ENCODE assay signal across 8 cellular contexts in genomic region chr5:180618830-180619562, GRCh38. TPM values are rescaled to one million over a fixed set of nuclear protein-coding genes. Genes with fewer than 3 reads are reported as not detected.
DNase-seq lines count a peak whose midpoint lies in the region; ATAC-seq and TF ChIP-seq lines count a peak whose summit lies in the region.

No MANE protein-coding gene starts in this region.

- no peaks in the 10 kb centered on the region for H3K9me3 ChIP-seq in ovary

- WGBS in ovary, 3 donors = 9 to 11% (median 10%) methylated on average over 49 to 90 of the region's 90 CpGs

- H3K4me1 Mint-ChIP-seq in activated CD8-positive, alpha-beta memory T cell treated with anti-CD3 and anti-CD28 coated beads, Interleukin-2, amount 10 ng/mL, durations not matched to agents 7 days and 5 days = peaks cover 3% of the 10 kb centered on the region
- no peaks in the 10 kb centered on the region for H3K4me1 Mint-ChIP-seq in glutamatergic neuron (ENCODE audit: low read depth, unreplicated experiment)

- intact Hi-C loops in ovary (cut with DNase I) = no loop called here

- H3K36me3 Mint-ChIP-seq in activated CD8-positive, alpha-beta memory T cell treated with anti-CD3 and anti-CD28 coated beads, Interleukin-2, amount 10 ng/mL, durations not matched to agents 7 days and 5 days = no peaks in the 10 kb centered on the region
- no peaks in the 10 kb centered on the region for H3K36me3 Mint-ChIP-seq in glutamatergic neuron (ENCODE audit: unreplicated experiment)

- H3K27ac Mint-ChIP-seq in activated CD8-positive, alpha-beta memory T cell treated with anti-CD3 and anti-CD28 coated beads, Interleukin-2, amount 10 ng/mL, durations not matched to agents 7 days and 5 days = no peak overlapping the region
- no peak overlapping the region for H3K27ac Mint-ChIP-seq in glutamatergic neuron (ENCODE audit: unreplicated experiment)

- no peaks in the 10 kb centered on the region for H3K9me3 Mint-ChIP-seq in activated CD8-positive, alpha-beta memory T cell treated with anti-CD3 and anti-CD28 coated beads, Interleukin-2, amount 10 ng/mL, durations not matched to agents 7 days and 5 days (ENCODE audit: low read depth)
- peaks cover 5% of the 10 kb centered on the region for H3K9me3 Mint-ChIP-seq in glutamatergic neuron (ENCODE audit: unreplicated experiment)

- no peak overlapping the region for H3K4me3 ChIP-seq in ovary

- in situ Hi-C loops in ACHN (cut with HindIII; ENCODE audit: low pct_ligation_motif_present, low pct_unique_long_range_greater_than_20kb, low sequenced_read_pairs) = no loop called here

- no peak for TF ChIP-seq POLR2A in ovary (IDR thresholded peaks at IDR 0.05)

- TF ChIP-seq CTCF in glutamatergic neuron (IDR thresholded peaks at IDR 0.05; ENCODE audit: partially characterized antibody, unreplicated experiment) (peak; percentile 57), ovary (IDR thresholded peaks at IDR 0.05) (no peak)

- no peaks in the 10 kb centered on the region for H3K27me3 ChIP-seq in ovary

- no peak for TF ChIP-seq EP300 in ovary (IDR thresholded peaks at IDR 0.05)

- no peaks in the 10 kb centered on the region for H3K4me1 ChIP-seq in ovary (ENCODE audit: insufficient read depth)

- no peaks in the 10 kb centered on the region for H3K27me3 Mint-ChIP-seq in activated CD8-positive, alpha-beta memory T cell treated with anti-CD3 and anti-CD28 coated beads, Interleukin-2, amount 10 ng/mL, durations not matched to agents 7 days and 5 days
- peaks cover 11% of the 10 kb centered on the region for H3K27me3 Mint-ChIP-seq in glutamatergic neuron (ENCODE audit: unreplicated experiment)

- CTCF ChIA-PET in activated CD8-positive, alpha-beta memory T cell treated with anti-CD3 and anti-CD28 coated beads, Interleukin-2, amount 10 ng/mL, durations not matched to agents 7 days and 5 days (lab: Charles Lee) = interaction anchor here (1.0 to 1.6 kb wide), 5 partner anchors 13 to 127 kb away, joined by 3 to 5 read pairs (median 3); no protein-coding TSS in a partner anchor

- H3K27ac ChIP-seq in ovary = no peak overlapping the region

- H3K4me3 Mint-ChIP-seq in activated CD8-positive, alpha-beta memory T cell treated with anti-CD3 and anti-CD28 coated beads, Interleukin-2, amount 10 ng/mL, durations not matched to agents 7 days and 5 days = no peak overlapping the region
- peak overlapping the region; percentile 71 for H3K4me3 Mint-ChIP-seq in glutamatergic neuron (ENCODE audit: unreplicated experiment)

- DNase-seq in ACHN = peak; percentile 45
- DNase-seq in HK-2 (ENCODE audit: unreplicated experiment) = peak; percentile 70
- peak; percentile 46 for DNase-seq in activated CD8-positive, alpha-beta memory T cell treated with anti-CD3 and anti-CD28 coated beads, Interleukin-2, amount 10 ng/mL, durations not matched to agents 7 days and 5 days
- DNase-seq in glutamatergic neuron = peak; percentile 79
- DNase-seq in stimulated activated CD4-positive, alpha-beta T cell treated with anti-CD3 and anti-CD28 coated beads, Interleukin-2, amount 100 ng/mL, for 24 hours = peak; percentile 34 to 63
- DNase-seq in ovary = no peak

- peak; percentile 83 for ATAC-seq in activated CD8-positive, alpha-beta memory T cell treated with anti-CD3 and anti-CD28 coated beads, Interleukin-2, amount 10 ng/mL, durations not matched to agents 7 days and 5 days
- ATAC-seq in HG02763 (IDR thresholded peaks at IDR 0.05; ENCODE audit: unreplicated experiment) = no peak
- no peak for ATAC-seq in GM19328 (IDR thresholded peaks at IDR 0.05; ENCODE audit: unreplicated experiment)

- H3K36me3 ChIP-seq in ovary = no peaks in the 10 kb centered on the region

RNA-seq across cellular contexts. Expression of gene SCGB3A1, which starts 27.7 kb away (rescaled TPM):
- total RNA-seq in activated CD8-positive, alpha-beta memory T cell treated with anti-CD3 and anti-CD28 coated beads, Interleukin-2, amount 10 ng/mL, durations not matched to agents 7 days and 5 days = not detected
- total RNA-seq in glutamatergic neuron (ENCODE audit: unreplicated experiment) (not detected), ovary (10 to 100 TPM in 1 of 7 donors, 1 to 10 TPM in 3, not detected in 3; 1.5 to 18.7 (median 3.7) TPM)
- polyA plus RNA-seq in ovary = 1 to 10 TPM in 1 of 2 donors, not detected in 1; 2.7 TPM

RNA-seq across cellular contexts. Expression of gene FLT4, which starts 30.4 kb away (rescaled TPM):
- 1 to 10 TPM; 1.7 to 2.8 TPM for total RNA-seq in activated CD8-positive, alpha-beta memory T cell treated with anti-CD3 and anti-CD28 coated beads, Interleukin-2, amount 10 ng/mL, durations not matched to agents 7 days and 5 days
- total RNA-seq in glutamatergic neuron (ENCODE audit: unreplicated experiment) (0.17 TPM), ovary (10 to 100 TPM in 3 of 7 donors, 1 to 10 TPM in 4; 4.1 to 18.5 (median 7.0) TPM)
- polyA plus RNA-seq in ovary = 10 to 100 TPM in 1 of 2 donors, 1 to 10 TPM in 1; 3.3 to 12.2 TPM

Comparison
In these comparisons a context has a peak if more than half of its experiments do, and no peak if none do; other contexts are left out.
1. DNase-seq: peak in ACHN (single experiment), HK-2 (single experiment), activated CD8-positive, alpha-beta memory T cell treated with anti-CD3 and anti-CD28 coated beads, Interleukin-2, amount 10 ng/mL, durations not matched to agents 7 days and 5 days (single experiment), glutamatergic neuron (single experiment) and stimulated activated CD4-positive, alpha-beta T cell treated with anti-CD3 and anti-CD28 coated beads, Interleukin-2, amount 100 ng/mL, for 24 hours (2 of 2); none in ovary (0 of 5).